15 cellular contexts compared by ENCODE assay signal in the genomic region with DNA sequence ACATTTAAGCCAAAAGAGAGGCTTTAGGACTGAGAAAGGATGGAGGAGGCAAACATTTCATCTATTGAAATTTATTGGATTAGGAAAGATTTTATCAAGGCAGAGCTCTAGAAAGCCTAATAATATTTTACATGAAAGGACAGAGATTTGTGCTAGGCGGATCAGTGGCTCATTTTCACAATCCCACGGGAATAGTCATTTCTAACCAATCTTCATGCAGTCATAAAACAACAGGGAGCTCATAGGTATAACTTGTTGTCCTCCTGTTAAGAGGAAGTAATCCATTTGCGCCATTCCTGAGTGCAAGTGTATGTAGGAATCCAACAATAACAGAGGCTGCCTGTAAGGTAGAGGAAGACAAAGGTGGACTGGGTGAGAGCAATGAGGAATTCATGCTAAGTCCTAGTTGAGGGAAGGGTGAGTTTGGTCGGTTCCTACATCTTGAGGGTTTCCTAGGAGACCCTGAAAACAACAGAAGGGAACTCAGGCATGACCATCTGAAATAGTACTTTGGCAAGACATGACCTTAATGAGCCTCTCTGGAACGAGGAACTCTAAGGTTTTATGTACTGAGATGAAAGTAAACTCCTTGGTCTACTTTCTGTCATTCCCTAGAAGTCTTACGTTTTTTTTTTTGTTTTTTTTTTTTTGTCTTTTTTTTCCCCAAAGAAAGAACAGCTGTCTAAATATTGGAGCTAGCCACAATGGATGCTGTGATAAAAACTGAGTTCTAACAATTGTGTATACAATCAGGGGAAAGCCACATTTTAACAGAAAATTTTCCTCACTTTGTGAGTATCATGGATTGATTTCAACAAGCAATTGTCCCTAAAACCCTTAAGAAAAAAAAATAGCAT.
DNase-seq lines count a peak whose midpoint lies in the region; ATAC-seq, FAIRE-seq and TF ChIP-seq lines count a peak whose summit lies in the region.
"Had no signal": no experiment of that assay in that cellular context is flagged by ENCODE, and none has a peak within 500 bp of the region (broad histone marks: within the 10 kb centered on the region; RNA-seq: fewer than 3 reads in every experiment).

No MANE protein-coding gene starts in this region.

- H3K36me3 ChIP-seq in Karpas-422 (ENCODE audit: insufficient read depth, low read length) (no peaks in the 10 kb centered on the region), neural progenitor cell (no peaks in the 10 kb centered on the region)
- H3K36me3 ChIP-seq: thoracic aorta had no signal

- peak overlapping the region; percentile 25 for H3K27ac Mint-ChIP-seq in neural progenitor cell
- H3K27ac Mint-ChIP-seq: memory B cell, T-helper 17 cell had no signal

- H3K9me3 ChIP-seq in Karpas-422 (ENCODE audit: low read length) (no peaks in the 10 kb centered on the region), neural progenitor cell (ENCODE audit: low read depth) (no peaks in the 10 kb centered on the region)
- H3K9me3 ChIP-seq: thoracic aorta had no signal

- H4K20me1 ChIP-seq in Karpas-422 (ENCODE audit: insufficient read depth, low read depth, low read length) (no peaks in the 10 kb centered on the region), neural progenitor cell (ENCODE audit: low read depth) (no peaks in the 10 kb centered on the region)

- H3K27me3 ChIP-seq in Karpas-422 (ENCODE audit: low read length) (no peaks in the 10 kb centered on the region), neural progenitor cell (no peaks in the 10 kb centered on the region)

- no peak overlapping the region for H3K4me3 ChIP-seq in Karpas-422 (ENCODE audit: low read length)
- H3K4me3 ChIP-seq in neural progenitor cell = peak overlapping the region; percentile 78
- H3K4me3 ChIP-seq: thoracic aorta had no signal

- H3K4me3 Mint-ChIP-seq in neural progenitor cell = peak overlapping the region; percentile 85
- H3K4me3 Mint-ChIP-seq: memory B cell had no signal

- no peaks in the 10 kb centered on the region for H3K9me2 ChIP-seq in Karpas-422 (replicated peaks; ENCODE audit: insufficient read depth, low read length)

- H3K4me1 ChIP-seq in Karpas-422 (ENCODE audit: low read length) (no peaks in the 10 kb centered on the region), neural progenitor cell (peaks cover 7% of the 10 kb centered on the region)

- no peak for ATAC-seq in HG03280 (IDR thresholded peaks at IDR 0.05; ENCODE audit: unreplicated experiment)
- ATAC-seq: T-helper 17 cell had no signal

- H3K27me3 Mint-ChIP-seq in neural progenitor cell (ENCODE audit: insufficient read depth, low read depth) = peaks cover 5% of the 10 kb centered on the region

- peak; percentile 29 for FAIRE-seq in D721Med (lab: Jason Lieb, UNC)

- H3K9ac ChIP-seq in Karpas-422 (ENCODE audit: low read length) = no peak overlapping the region
- H3K9ac ChIP-seq in neural progenitor cell = no peak overlapping the region

- peaks cover 48% of the 10 kb centered on the region for H3K4me1 Mint-ChIP-seq in neural progenitor cell
- H3K4me1 Mint-ChIP-seq: memory B cell, T-helper 17 cell had no signal

- no peak for DNase-seq in D721Med (ENCODE audit: insufficient read length, low spot score)
- DNase-seq in Karpas-422 = peak; percentile 36
- DNase-seq in cerebellar cortex (ENCODE audit: low spot score) = peak; percentile 85
- DNase-seq in neural progenitor cell (ENCODE audit: low spot score) = peak; percentile 4
- DNase-seq in stimulated activated CD8-positive, alpha-beta memory T cell treated with anti-CD3 and anti-CD28 coated beads, Interleukin-4, amount 100 ng/mL, for 48 hours = no peak
- no peak for DNase-seq in NCI-H2029 treated with DMSO at 0.1 percent for 48 hours (lab: John Stamatoyannopoulos, UW)
- DNase-seq in stimulated activated CD4-positive, alpha-beta T cell treated with anti-CD3 and anti-CD28 coated beads, Interleukin-4, amount 100 ng/mL, for 1 hour = no peak
- DNase-seq: activated CD4-positive, alpha-beta T cell treated with anti-CD3 and anti-CD28 coated beads for 48 hours; cortex of kidney; DND-41; NCI-H774; T-helper 17 cell had no signal

- TF ChIP-seq CTCF in D721Med (IDR thresholded peaks at IDR 0.05; ENCODE audit: insufficient read depth, missing control alignments) (no peak), neural progenitor cell (IDR thresholded peaks at IDR 0.05) (no peak)

- H3F3A ChIP-seq in neural progenitor cell (ENCODE audit: low read depth) = peaks cover 12% of the 10 kb centered on the region

- H3K79me2 ChIP-seq in Karpas-422 (ENCODE audit: low read length) (no peaks in the 10 kb centered on the region), neural progenitor cell (ENCODE audit: low read depth) (peaks cover 22% of the 10 kb centered on the region)

- peaks cover 3% of the 10 kb centered on the region for H3K9me3 Mint-ChIP-seq in neural progenitor cell
- H3K9me3 Mint-ChIP-seq: memory B cell had no signal

- no peaks in the 10 kb centered on the region for H3K36me3 Mint-ChIP-seq in neural progenitor cell
- H3K36me3 Mint-ChIP-seq: memory B cell had no signal

- no peak overlapping the region for H3K4me2 ChIP-seq in Karpas-422 (ENCODE audit: low read depth, low read length, poor library complexity, severe bottlenecking)
- peak overlapping the region; percentile 83 for H3K4me2 ChIP-seq in neural progenitor cell

- H3K27ac ChIP-seq in Karpas-422 (ENCODE audit: low read length) (no peak overlapping the region), neural progenitor cell (no peak overlapping the region)
- H3K27ac ChIP-seq: thoracic aorta had no signal

- H2AFZ ChIP-seq in Karpas-422 (ENCODE audit: low read length) (no peak overlapping the region), neural progenitor cell (replicated peaks) (no peak overlapping the region)

Comparison
In these comparisons a context has a peak if more than half of its experiments do, and no peak if none do; other contexts are left out.
1. DNase-seq: peak in Karpas-422 (single experiment), cerebellar cortex (single experiment) and neural progenitor cell (single experiment); none in D721Med (single experiment), stimulated activated CD8-positive, alpha-beta memory T cell treated with anti-CD3 and anti-CD28 coated beads, Interleukin-4, amount 100 ng/mL, for 48 hours (single experiment), NCI-H2029 treated with DMSO at 0.1 percent for 48 hours (single experiment) and stimulated activated CD4-positive, alpha-beta T cell treated with anti-CD3 and anti-CD28 coated beads, Interleukin-4, amount 100 ng/mL, for 1 hour (single experiment).